Comparison of ENCODE assay signal across 1 cellular context in genomic region chr17:16516594-16517018, GRCh38.
TF ChIP-seq lines count a peak whose summit lies in the region.

No MANE protein-coding gene starts in this region.

TF ChIP-seq in K562, 482 proteins besides CTCF, POLR2A, EP300 and RAD21 (continued from another document):
- TF ChIP-seq ZBTB40 (IDR thresholded peaks at IDR 0.05) (peak; percentile 69), ZBTB40 (CRISPR knock-in tag; IDR thresholded peaks at IDR 0.05) (no peak), HBP1 (CRISPR knock-in tag; IDR thresholded peaks at IDR 0.05) (no peak), GABPB1 (CRISPR knock-in tag; IDR thresholded peaks at IDR 0.05) (peak; percentile 35; the same call in 1 of the 2 replicates), EGR1 (conservative IDR thresholded peaks at IDR 0.05) (peak; percentile 56), MEF2D (tag; conservative IDR thresholded peaks at IDR 0.05; ENCODE audit: low read depth) (0 out of 2 replicates have a peak, but pooled peaks have one; percentile 65), ESRRA (IDR thresholded peaks at IDR 0.05; ENCODE audit: borderline replicate concordance, low read depth) (peak; percentile 59; the same call in 1 of the 2 replicates), SMARCC2 (IDR thresholded peaks at IDR 0.05; ENCODE audit: low read depth) (peak; percentile 41; the same call in 1 of the 2 replicates), SETDB1 (IDR thresholded peaks at IDR 0.05; ENCODE audit: low read length) (no peak), ETV1 (tag; conservative IDR thresholded peaks at IDR 0.05; ENCODE audit: low read depth) (0 out of 2 replicates have a peak, but pooled peaks have one; percentile 18), MEF2A (IDR thresholded peaks at IDR 0.05; ENCODE audit: control insufficient read depth, low read depth, low read length) (peak; percentile 37; the same call in 1 of the 2 replicates), ZNF134 (CRISPR knock-in tag; conservative IDR thresholded peaks at IDR 0.05) (no peak), JUN (IDR thresholded peaks at IDR 0.05; ENCODE audit: borderline replicate concordance, low read depth, low read length) (peak; percentile 70), JUN (CRISPR knock-in tag; IDR thresholded peaks at IDR 0.05; ENCODE audit: borderline replicate concordance) (no peak)
